Comparison of ENCODE assay signal across 8 cellular contexts in the genomic region with DNA sequence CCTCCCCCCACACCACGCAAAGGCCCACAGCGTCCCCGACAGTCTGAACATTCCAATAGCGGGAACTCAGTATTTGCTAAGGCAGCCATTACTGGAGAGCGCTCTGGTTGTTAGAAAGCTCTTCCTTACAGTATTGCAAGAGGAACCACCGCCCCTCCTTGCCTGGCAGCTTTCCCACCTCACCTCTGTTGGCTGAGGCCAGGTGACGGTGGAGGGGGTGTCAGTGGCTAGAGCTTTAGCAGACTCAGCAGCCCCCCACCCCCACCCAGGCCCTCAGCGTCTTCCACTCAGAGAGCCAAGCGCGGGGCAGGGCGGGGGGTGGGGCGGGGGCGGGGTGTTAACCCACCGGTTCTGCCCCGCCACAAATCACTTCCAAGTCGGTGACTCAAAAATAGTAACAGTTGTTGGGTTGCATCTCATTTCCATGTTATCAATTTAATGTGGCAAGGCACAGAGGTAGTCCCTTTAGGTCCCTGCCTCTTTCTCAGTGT. TPM values are rescaled to one million over a fixed set of nuclear protein-coding genes. Genes with fewer than 3 reads are reported as not detected.
A peak's percentile ranks its signal among the peaks of the same experiment; 100 is the strongest.
DNase-seq lines count a peak whose midpoint lies in the region; ATAC-seq and TF ChIP-seq lines count a peak whose summit lies in the region.

No MANE protein-coding gene starts in this region.

- H3K9me3 ChIP-seq in KOPT-K1 (ENCODE audit: insufficient read depth, low read length, poor library complexity, severe bottlenecking) = no peaks in the 10 kb centered on the region
- H3K9me3 ChIP-seq in lung (ENCODE audit: control insufficient read depth in 2 of 2, insufficient read depth in 1 of 2, low read length in 1 of 2) = no peaks in the 10 kb centered on the region
- H3K9me3 ChIP-seq in thoracic aorta = no peaks in the 10 kb centered on the region

- H3K36me3 ChIP-seq in KOPT-K1 (ENCODE audit: insufficient read depth, low read length) = no peaks in the 10 kb centered on the region
- H3K36me3 ChIP-seq in lung (ENCODE audit: control insufficient read depth in 2 of 2, insufficient read depth in 2 of 2, low read length in 2 of 2) = no peaks in the 10 kb centered on the region
- H3K36me3 ChIP-seq in thoracic aorta = no peaks in the 10 kb centered on the region

- H3K27me3 ChIP-seq in lung (ENCODE audit: control insufficient read depth, insufficient read depth) (no peaks in the 10 kb centered on the region), thoracic aorta (replicated peaks; ENCODE audit: insufficient read depth) (no peaks in the 10 kb centered on the region)

- ATAC-seq in lung (ENCODE audit: insufficient read depth, low FRiP score) (no peak), thoracic aorta (ENCODE audit: insufficient number of reproducible peaks, low FRiP score, low read depth) (no peak), GM18870 (IDR thresholded peaks at IDR 0.05; ENCODE audit: unreplicated experiment) (no peak)

- WGBS in lung, 2 donors = 4 to 5% methylated on average over 16 of the region's 16 CpGs

- no peak for TF ChIP-seq CTCF in RWPE1 (conservative IDR thresholded peaks at IDR 0.05; ENCODE audit: low read depth)
- TF ChIP-seq CTCF in lung (IDR thresholded peaks at IDR 0.05; ENCODE audit: control extremely low read depth, extremely low read depth) = no peak
- TF ChIP-seq CTCF in thoracic aorta (IDR thresholded peaks at IDR 0.05) = no peak

- CTCF ChIA-PET in RWPE1 (lab: Yijun Ruan, JAX) = interaction anchor here (0.5 to 3.1 kb wide), 8 partner anchors 16 to 227 kb away, joined by 3 to 37 read pairs (median 4); a partner anchor contains a TSS

- H3K4me3 ChIP-seq in lung = no peak overlapping the region
- H3K4me3 ChIP-seq in thoracic aorta = peak overlapping the region; percentile 93

- POLR2A ChIA-PET in RWPE1 (lab: Yijun Ruan, JAX; ENCODE audit: low non-redundant PET) = interaction anchor here (0.5 to 0.6 kb wide), 3 partner anchors 11 to 46 kb away, joined by 3 to 9 read pairs (median 4); no protein-coding TSS in a partner anchor

- peak; percentile 62 for DNase-seq in DMS53 treated with DMSO at 0.1 percent for 48 hours (lab: John Stamatoyannopoulos, UW; ENCODE audit: unreplicated experiment)
- DNase-seq in RWPE1 (ENCODE audit: low spot score) = peak; percentile 70
- peak; percentile 46 for DNase-seq in central memory CD4-positive, alpha-beta T cell
- DNase-seq in lung (ENCODE audit: low spot score) = peak; percentile 66
- no peak for DNase-seq in thoracic aorta (ENCODE audit: low spot score)
- DNase-seq in NCI-H524 treated with DMSO at 0.1 percent for 48 hours (lab: John Stamatoyannopoulos, UW) = no peak

- peaks cover 12 to 23% of the 10 kb centered on the region in 2 donors for H3K4me1 ChIP-seq in lung (ENCODE audit: control insufficient read depth in 2 of 2, insufficient read depth in 2 of 2, low read length in 2 of 2)
- H3K4me1 ChIP-seq in thoracic aorta (ENCODE audit: control insufficient read depth in 1 of 2, low read depth in 2 of 2) = peaks cover 51 to 59% of the 10 kb centered on the region in 2 donors

- peak overlapping the region; percentile 46 for H3K27ac ChIP-seq in KOPT-K1 (ENCODE audit: low read depth, low read length, poor library complexity, severe bottlenecking)
- H3K27ac ChIP-seq in RWPE1 = peak overlapping the region; percentile 99
- H3K27ac ChIP-seq in lung (ENCODE audit: low read depth in 1 of 2, low read length in 1 of 2) = peak overlapping the region; percentile 88 to 97
- H3K27ac ChIP-seq in thoracic aorta = peak overlapping the region; percentile 96 to 98

RNA-seq across cellular contexts. Expression of a gene that starts 2.3 kb away (rescaled TPM):
- total RNA-seq in lung (10 to 100 TPM; 23.9 to 30.2 TPM), thoracic aorta (10 to 100 TPM; 54.8 to 59.2 TPM)
- polyA plus RNA-seq in lung = 10 to 100 TPM; 21.2 to 22.0 TPM

RNA-seq across cellular contexts. Expression of a gene that starts 2.6 kb away (rescaled TPM):
- 1 to 10 TPM in 1 of 2 donors, under 1 TPM in 1; 1.00 to 1.9 TPM for total RNA-seq in lung
- 1 to 10 TPM in 1 of 2 donors, under 1 TPM in 1; 0.55 to 3.1 TPM for polyA plus RNA-seq in lung
- 1 to 10 TPM; 3.2 to 3.4 TPM for total RNA-seq in thoracic aorta

RNA-seq across cellular contexts. Expression of a gene that starts 3.3 kb away (rescaled TPM):
- total RNA-seq in lung (10 to 100 TPM in 1 of 2 donors, 1 to 10 TPM in 1; 9.9 to 12.5 TPM), thoracic aorta (10 to 100 TPM in 1 of 2 donors, 1 to 10 TPM in 1; 9.1 to 19.6 TPM)
- polyA plus RNA-seq in lung = 1 to 10 TPM; 2.9 to 5.4 TPM

RNA-seq across cellular contexts. Expression of a gene that starts 20.0 kb away (rescaled TPM):
- 10 to 100 TPM; 13.0 to 22.0 TPM for total RNA-seq in lung
- 10 to 100 TPM in 1 of 2 donors, 1 to 10 TPM in 1; 6.9 to 10.5 TPM for polyA plus RNA-seq in lung
- total RNA-seq in thoracic aorta = 10 to 100 TPM; 47.2 to 49.0 TPM

Comparison
In these comparisons a context has a peak if more than half of its experiments do, and no peak if none do; other contexts are left out.
1. DNase-seq: peak in DMS53 treated with DMSO at 0.1 percent for 48 hours (single experiment), RWPE1 (single experiment), central memory CD4-positive, alpha-beta T cell (single experiment) and lung (single experiment); none in thoracic aorta (single experiment) and NCI-H524 treated with DMSO at 0.1 percent for 48 hours (single experiment).
2. H3K27ac ChIP-seq: peak in every context shown above with its lines; median percentile 99 in RWPE1; 97 in thoracic aorta; 92 in lung; 46 in KOPT-K1.